Comparison of ENCODE assay signal across 18 cellular contexts in genomic region chr10:125190414-125190813, GRCh38. TPM values are rescaled to one million over a fixed set of nuclear protein-coding genes. Genes with fewer than 3 reads are reported as not detected.
A peak's percentile ranks its signal among the peaks of the same experiment; 100 is the strongest.
DNase-seq lines count a peak whose midpoint lies in the region; ATAC-seq, FAIRE-seq and TF ChIP-seq lines count a peak whose summit lies in the region.
"Had no signal": no experiment of that assay in that cellular context is flagged by ENCODE, and none has a peak within 500 bp of the region (broad histone marks: within the 10 kb centered on the region; RNA-seq: fewer than 3 reads in every experiment).

No MANE protein-coding gene starts in this region.

- H3K27ac Mint-ChIP-seq in H9 (no peak overlapping the region), endodermal cell (no peak overlapping the region)
- H3K27ac Mint-ChIP-seq: CD4-positive, alpha-beta T cell had no signal

- no peak overlapping the region for H3K56ac ChIP-seq in H9 (ENCODE audit: insufficient read length, low read depth, low read length)

- no peak for DNase-seq in H9
- DNase-seq in SK-MEL-5 (ENCODE audit: low read depth, low spot score): peak; percentile 45
- no peak for DNase-seq in endodermal cell
- DNase-seq in spleen: peak; percentile 37
- DNase-seq in upper lobe of left lung: no peak
- DNase-seq in RCC 7860 (ENCODE audit: low spot score): no peak
- DNase-seq in mesenteric fat pad (ENCODE audit: low spot score): no peak
- DNase-seq: ACHN; BE2C; CD4-positive, alpha-beta T cell; DMS153; DMS79; GDM1; GOT3 had no signal

- no peak overlapping the region for H3K4me3 ChIP-seq in endodermal cell (ENCODE audit: low read length)
- no peak overlapping the region for H3K4me3 ChIP-seq in spleen
- no peak overlapping the region for H3K4me3 ChIP-seq in upper lobe of left lung
- H3K4me3 ChIP-seq: HAP-1 had no signal

- H3K27me3 ChIP-seq in H9 (ENCODE audit: insufficient read depth, low read length) (no peaks in the 10 kb centered on the region), endodermal cell (ENCODE audit: control insufficient read depth, insufficient read depth, low read length, poor library complexity, severe bottlenecking) (no peaks in the 10 kb centered on the region), spleen (replicated peaks in 1 of 7) (peaks cover 0 to 32% (median 0%) of the 10 kb centered on the region in 7 donors), upper lobe of left lung (no peaks in the 10 kb centered on the region)
- H3K27me3 ChIP-seq: BE2C had no signal

- H3K27ac ChIP-seq in H9 (ENCODE audit: insufficient read length, low read depth, low read length): no peak overlapping the region
- H3K27ac ChIP-seq in endodermal cell (ENCODE audit: low read depth, low read length): peak overlapping the region; percentile 22
- H3K27ac ChIP-seq in spleen: no peak overlapping the region
- H3K27ac ChIP-seq in upper lobe of left lung: no peak overlapping the region

- H3K79me2 ChIP-seq in H9 (ENCODE audit: insufficient read depth, low read length): no peaks in the 10 kb centered on the region

- intact Hi-C loops in spleen (cut with DNase I; ENCODE audit: low total_unique reads): no loop called here

- FAIRE-seq in RCC 7860 (lab: Jason Lieb, UNC): no peak
- FAIRE-seq: A204.1, GM12892, GM18507 had no signal

- no peak overlapping the region for H2BK12ac ChIP-seq in H9 (ENCODE audit: insufficient read length, low read depth, low read length)

- H3K36me3 ChIP-seq in endodermal cell (ENCODE audit: control insufficient read depth, insufficient read depth, low read length): no peaks in the 10 kb centered on the region
- H3K36me3 ChIP-seq in spleen: no peaks in the 10 kb centered on the region
- H3K36me3 ChIP-seq in upper lobe of left lung: no peaks in the 10 kb centered on the region
- H3K36me3 ChIP-seq: BE2C, HAP-1 had no signal

- H2AK5ac ChIP-seq in H9 (ENCODE audit: insufficient read length, low read length): no peak overlapping the region

- no CpG with 5 or more reads among the region's 6 CpGs for WGBS in H9 (ENCODE audit: extremely low coverage, insufficient read length, low lambda C conversion rate)
- WGBS in endodermal cell (ENCODE audit: insufficient coverage in 1 of 2, insufficient read length in 1 of 2), 2 experiments: 89 to 92% methylated on average over 6 of the region's 6 CpGs
- WGBS in spleen, 5 donors: 74 to 89% (median 85%) methylated on average over 6 of the region's 6 CpGs
- WGBS in upper lobe of left lung, 2 donors: 78 to 83% methylated on average over 6 of the region's 6 CpGs

- H2BK15ac ChIP-seq in H9 (ENCODE audit: low read depth, low read length): no peak overlapping the region

- no peak for ATAC-seq in upper lobe of left lung (ENCODE audit: low FRiP score in 2 of 2)

- H3K9me3 Mint-ChIP-seq in H9 (no peaks in the 10 kb centered on the region; a peak in 2 of 5 replicates), endodermal cell (no peaks in the 10 kb centered on the region)
- H3K9me3 Mint-ChIP-seq: CD4-positive, alpha-beta T cell had no signal

- H3K27me3 Mint-ChIP-seq in H9 (ENCODE audit: low read depth) (peaks cover 38% of the 10 kb centered on the region), endodermal cell (ENCODE audit: insufficient read depth) (peaks cover 29% of the 10 kb centered on the region)

- no peaks in the 10 kb centered on the region for H3K4me1 ChIP-seq in H9 (ENCODE audit: insufficient read depth, low read length)
- H3K4me1 ChIP-seq in endodermal cell (ENCODE audit: control insufficient read depth, insufficient read depth, low read length): no peaks in the 10 kb centered on the region
- no peaks in the 10 kb centered on the region for H3K4me1 ChIP-seq in spleen
- H3K4me1 ChIP-seq in upper lobe of left lung: no peaks in the 10 kb centered on the region
- H3K4me1 ChIP-seq: BE2C, HAP-1 had no signal

- no peak overlapping the region for H2AFZ ChIP-seq in H9 (ENCODE audit: low read length)

- H4K8ac ChIP-seq in H9 (replicated peaks; ENCODE audit: insufficient read length, low read depth, low read length): no peak overlapping the region

- no peaks in the 10 kb centered on the region for H3K79me1 ChIP-seq in H9 (ENCODE audit: insufficient read depth, low read depth, low read length, poor library complexity, severe bottlenecking)

- no peak overlapping the region for H3K4ac ChIP-seq in H9 (ENCODE audit: low read depth, low read length)

- no peak overlapping the region for H2BK5ac ChIP-seq in H9 (ENCODE audit: insufficient read length, low read length)

- H3K36me3 Mint-ChIP-seq in H9 (ENCODE audit: insufficient read depth in 1 of 3, low read depth in 3 of 3) (no peaks in the 10 kb centered on the region), endodermal cell (ENCODE audit: low read depth) (no peaks in the 10 kb centered on the region)

- H3K4me1 Mint-ChIP-seq in H9 (peaks cover 10 to 12% of the 10 kb centered on the region in 2 experiments), endodermal cell (no peaks in the 10 kb centered on the region)

- H3K9ac ChIP-seq in H9 (ENCODE audit: extremely low read depth, insufficient read length, low read length): no peak overlapping the region
- no peak overlapping the region for H3K9ac ChIP-seq in endodermal cell (ENCODE audit: extremely low read depth, low read length, poor library complexity, severe bottlenecking)

- H3T11ph ChIP-seq in H9 (ENCODE audit: low read length): no peak overlapping the region

- no peak overlapping the region for H4K91ac ChIP-seq in H9 (ENCODE audit: insufficient read length, low read depth, low read length)

- H3K9me3 ChIP-seq in H9 (ENCODE audit: control insufficient read depth, low read depth, low read length) (no peaks in the 10 kb centered on the region), endodermal cell (ENCODE audit: control insufficient read depth, low read length) (no peaks in the 10 kb centered on the region), spleen (no peaks in the 10 kb centered on the region), upper lobe of left lung (no peaks in the 10 kb centered on the region)
- H3K9me3 ChIP-seq: BE2C, HAP-1 had no signal

- 0 out of 2 replicates have a peak overlapping the region, but pooled peaks have one; percentile 35 for H3K14ac ChIP-seq in H9 (ENCODE audit: insufficient read depth, low read length)

- H3K23ac ChIP-seq in H9 (ENCODE audit: insufficient read length, low read depth, low read length): no peak overlapping the region

- no peak for TF ChIP-seq CTCF in H9 (conservative IDR thresholded peaks at IDR 0.05)
- no peak for TF ChIP-seq CTCF in endodermal cell (conservative IDR thresholded peaks at IDR 0.05)
- no peak for TF ChIP-seq CTCF in spleen (IDR thresholded peaks at IDR 0.05 in 8 of 11, conservative IDR thresholded peaks at IDR 0.05 in 3 of 11)
- TF ChIP-seq CTCF in upper lobe of left lung (IDR thresholded peaks at IDR 0.05): no peak

- H4K20me1 ChIP-seq in H9 (ENCODE audit: control insufficient read depth, insufficient read depth, insufficient read length): no peaks in the 10 kb centered on the region

- no peaks in the 10 kb centered on the region for H3K23me2 ChIP-seq in H9 (ENCODE audit: insufficient read length, low read depth, low read length, poor library complexity, severe bottlenecking)

- H3K4me3 Mint-ChIP-seq in H9 (no peak overlapping the region), endodermal cell (no peak overlapping the region)
- H3K4me3 Mint-ChIP-seq: CD4-positive, alpha-beta T cell had no signal

- H2BK20ac ChIP-seq in H9 (ENCODE audit: low read depth, low read length, poor library complexity, severe bottlenecking): no peak overlapping the region

- TF ChIP-seq POLR2A in spleen (IDR thresholded peaks at IDR 0.05) (no peak), upper lobe of left lung (IDR thresholded peaks at IDR 0.05) (no peak)

- H2BK120ac ChIP-seq in H9 (ENCODE audit: low read depth, low read length, poor library complexity, severe bottlenecking): no peak overlapping the region

- H3K4me2 ChIP-seq in H9 (ENCODE audit: insufficient read depth, insufficient read length, low read length): no peak overlapping the region

- no peak overlapping the region for H4K5ac ChIP-seq in H9 (ENCODE audit: insufficient read length, low read depth, low read length)

- in situ Hi-C loops in SK-MEL-5 (cut with HindIII; ENCODE audit: low pct_unique_long_range_greater_than_20kb, low sequenced_read_pairs): no loop called here

- no peak for TF ChIP-seq EP300 in upper lobe of left lung (IDR thresholded peaks at IDR 0.05)

- no peak overlapping the region for H3K18ac ChIP-seq in H9 (ENCODE audit: insufficient read length, low read depth, low read length)

RNA-seq across cellular contexts. Expression of gene CTBP2, which starts 30.1 kb away (rescaled TPM):
- 212 and 218 TPM in 2 replicates for total RNA-seq in H9 (2021)
- total RNA-seq in SK-MEL-5 (2014; rRNA removed; shearing (Covaris generic)): 38.1 and 39.6 TPM in 2 replicates
- polyA plus RNA-seq in SK-MEL-5 (2015; cell fraction: cytosol; rRNA removed): 45.9 and 46.9 TPM in 2 replicates
- 46.4 and 54.6 TPM in 2 replicates for polyA plus RNA-seq in SK-MEL-5 (2015; cell fraction: nucleus; rRNA removed)
- 100 to 1,000 TPM in 1 of 2 donors, 10 to 100 TPM in 1; 75.3 to 109 TPM for total RNA-seq in endodermal cell
- polyA plus RNA-seq in endodermal cell (2013, experiment 1 of 2): 119 TPM
- 108 TPM for polyA plus RNA-seq in endodermal cell (2013, experiment 2 of 2)
- 10 to 100 TPM; 32.2 to 74.4 (median 52.0) TPM for total RNA-seq in spleen
- polyA plus RNA-seq in spleen: 10 to 100 TPM in 1 of 3 donors, 1 to 10 TPM in 2; 6.7 to 19.2 (median 7.0) TPM
- 10 to 100 TPM; 47.1 to 82.5 (median 59.7) TPM for total RNA-seq in upper lobe of left lung
- total RNA-seq in mesenteric fat pad: 56.5 TPM

Comparison
In these comparisons a context has a peak if more than half of its experiments do, and no peak if none do; other contexts are left out.
1. DNase-seq: peak in SK-MEL-5 (single experiment) and spleen (single experiment); none in H9 (single experiment), endodermal cell (single experiment), upper lobe of left lung (0 of 2), RCC 7860 (single experiment) and mesenteric fat pad (single experiment).